Comparison of ENCODE assay signal across 25 cellular contexts in genomic region chr9:98207606-98208005, GRCh38. TPM values are rescaled to one million over a fixed set of nuclear protein-coding genes. Genes with fewer than 3 reads are reported as not detected.
DNase-seq lines count a peak whose midpoint lies in the region; ATAC-seq and TF ChIP-seq lines count a peak whose summit lies in the region.
"Had no signal": no experiment of that assay in that cellular context is flagged by ENCODE, and none has a peak within 500 bp of the region (broad histone marks: within the 10 kb centered on the region; RNA-seq: fewer than 3 reads in every experiment).

No MANE protein-coding gene starts in this region.

- no peaks in the 10 kb centered on the region for H3K27me3 ChIP-seq in BJ (ENCODE audit: control insufficient read depth, insufficient read depth, low read length)
- H3K27me3 ChIP-seq in HCT116 (ENCODE audit: insufficient read depth, low read length), result no peaks in the 10 kb centered on the region
- no peaks in the 10 kb centered on the region for H3K27me3 ChIP-seq in WERI-Rb-1 (ENCODE audit: insufficient read depth, low read depth, severe bottlenecking)
- no peaks in the 10 kb centered on the region for H3K27me3 ChIP-seq in right lobe of liver
- no peaks in the 10 kb centered on the region for H3K27me3 ChIP-seq in left lung
- H3K27me3 ChIP-seq: esophagus muscularis mucosa, neural progenitor cell, transverse colon had no signal

- H3K27ac ChIP-seq in HCT116 (ENCODE audit: low read depth, low read length) (no peak overlapping the region), WERI-Rb-1 (no peak overlapping the region), right lobe of liver (no peak overlapping the region), left lung (no peak overlapping the region)
- H3K27ac ChIP-seq: esophagus muscularis mucosa, neural progenitor cell, psoas muscle, transverse colon had no signal

- no peaks in the 10 kb centered on the region for H4K20me1 ChIP-seq in HCT116 (ENCODE audit: insufficient read depth)

- WGBS in right lobe of liver (ENCODE audit: insufficient coverage, low coverage, low lambda C conversion rate, missing lambda C conversion rate), result 83% methylated on average over 2 of the region's 4 CpGs

- no peak for TF ChIP-seq POLR2A in HCT116 (IDR thresholded peaks at IDR 0.05; ENCODE audit: borderline replicate concordance, extremely low read depth, insufficient read depth, insufficient read length)
- no peak for TF ChIP-seq POLR2A in right lobe of liver (IDR thresholded peaks at IDR 0.05)

- no peak overlapping the region for H3K9ac ChIP-seq in HCT116 (ENCODE audit: low read length)
- H3K9ac ChIP-seq: neural progenitor cell had no signal

- H3K4me1 ChIP-seq in HCT116 (ENCODE audit: control insufficient read depth in 1 of 2, insufficient read depth in 2 of 2, low read length in 2 of 2) (peaks cover 0 to 4% of the 10 kb centered on the region in 2 experiments; a peak in 1 of 4 replicates), right lobe of liver (peaks cover 0 to 17% (median 0%) of the 10 kb centered on the region in 4 donors), left lung (peaks cover 0 to 9% of the 10 kb centered on the region in 2 donors)
- H3K4me1 ChIP-seq: neural progenitor cell had no signal

- in situ Hi-C loops in KBM-7 (cut with MboI; ENCODE audit: low pct_unique_long_range_greater_than_20kb, low sequenced_read_pairs), result no loop called here

- H3K4me3 ChIP-seq in BJ (ENCODE audit: low read depth, low read length) (no peak overlapping the region), HCT116 (replicated peaks in 1 of 2; ENCODE audit: low read depth in 1 of 2, low read length in 2 of 2) (no peak overlapping the region), WERI-Rb-1 (ENCODE audit: low read depth, low read length) (no peak overlapping the region), right lobe of liver (no peak overlapping the region), left lung (no peak overlapping the region)
- H3K4me3 ChIP-seq: esophagus muscularis mucosa, GM12878, neural progenitor cell, psoas muscle, transverse colon had no signal

- CTCF ChIA-PET in BJ (lab: Yijun Ruan, JAX), result interaction anchor here (0.5 to 9.2 kb wide), 12 partner anchors 9 to 284 kb away, joined by 3 to 75 read pairs (median 6); partner anchors contain the start of gene TBC1D2
- CTCF ChIA-PET in HCT116 (lab: Charles Lee), result interaction anchor here (1.5 kb wide), 1 partner anchor 48 kb away, joined by 6 read pairs; the partner anchor contains the start of gene TBC1D2

- no peak overlapping the region for H3K4me2 ChIP-seq in HCT116 (ENCODE audit: low read length)
- H3K4me2 ChIP-seq: neural progenitor cell had no signal

- ATAC-seq in HCT116 (peak; percentile 30; the same call in 1 of the 2 replicates), right lobe of liver (peak; percentile 19 to 50 (median 25)), left lung (no peak)
- ATAC-seq: activated CD8-positive, alpha-beta memory T cell treated with anti-CD3 and anti-CD28 coated beads, Interleukin-2, amount 10 ng/mL, durations not matched to agents 7 days and 5 days; GM12878; psoas muscle; stimulated activated naive CD8-positive, alpha-beta T cell treated with anti-CD3 and anti-CD28 coated beads, Interleukin-15, Interleukin-2, amounts not matched to agents 100 U/mL and 50 U/mL, for 24 hours had no signal

- H3K9me3 ChIP-seq in HCT116 (ENCODE audit: control insufficient read depth in 1 of 2, insufficient read depth in 1 of 2, low read depth in 1 of 2, low read length in 2 of 2) (no peaks in the 10 kb centered on the region), WERI-Rb-1 (ENCODE audit: severe bottlenecking) (no peaks in the 10 kb centered on the region), right lobe of liver (no peaks in the 10 kb centered on the region), left lung (no peaks in the 10 kb centered on the region)
- H3K9me3 ChIP-seq: esophagus muscularis mucosa, psoas muscle, transverse colon had no signal

- POLR2A ChIA-PET in BJ (lab: Charles Lee), result no interaction called here
- POLR2A ChIA-PET in HCT116 (lab: Charles Lee), result no interaction called here

- no TSS peak for BruUV-seq in HCT116 (replicated peaks; lab: Mats Ljungman, UMichigan)

- intact Hi-C loops in HCT116 (cut with micrococcal nuclease), result no loop called here
- intact Hi-C loops in right lobe of liver (cut with DNase I), result loop anchor here in 1 of 2 donors (5.0 kb wide), 1 partner anchor 45 kb away; no protein-coding TSS in a partner anchor
- intact Hi-C loops in left lung (cut with DNase I), result loop anchor here in 1 of 2 donors (5.0 kb wide), 1 partner anchor 55 kb away; no protein-coding TSS in a partner anchor

- H2AFZ ChIP-seq in HCT116 (ENCODE audit: low read depth, low read length, poor library complexity, severe bottlenecking), result no peak overlapping the region
- H2AFZ ChIP-seq: neural progenitor cell had no signal

- DNase-seq in BJ (ENCODE audit: low read depth), result no peak
- no peak for DNase-seq in HCT116 (ENCODE audit: low read depth, low spot score)
- no peak for DNase-seq in WERI-Rb-1
- DNase-seq in right lobe of liver, result no peak
- no peak for DNase-seq in T1000 (lab: John Stamatoyannopoulos, UW)
- no peak for DNase-seq in activated CD4-positive, alpha-beta T cell treated with anti-CD3 and anti-CD28 coated beads for 1 hour
- no peak for DNase-seq in left lung
- DNase-seq in KBM-7, result no peak
- DNase-seq: activated CD4-positive, alpha-beta T cell treated with anti-CD3 and anti-CD28 coated beads for 4 hours; activated CD8-positive, alpha-beta memory T cell treated with anti-CD3 and anti-CD28 coated beads, Interleukin-2, amount 10 ng/mL, durations not matched to agents 7 days and 5 days; AML-193; COR-L47; effector CD4-positive, alpha-beta T cell; NCI-H1417; NCI-H526; SHP77; small intestine; stimulated activated CD4-positive, alpha-beta T cell treated with anti-CD3 and anti-CD28 coated beads, Interleukin-2, amount 100 ng/mL, for 48 hours; stimulated activated naive CD8-positive, alpha-beta T cell treated with anti-CD3 and anti-CD28 coated beads, Interleukin-15, Interleukin-2, amounts not matched to agents 100 U/mL and 50 U/mL, for 24 hours; SW 1271; transverse colon had no signal

- RAD21 ChIA-PET in HCT116 (lab: Charles Lee; ENCODE audit: low non-redundant PET in 1 of 2, low total read pairs in 2 of 2, uncharacterized antibody in 2 of 2, unreplicated experiment in 2 of 2), result no interaction called here

- H3K79me2 ChIP-seq in HCT116 (ENCODE audit: insufficient read depth, low read length), result no peaks in the 10 kb centered on the region

- TF ChIP-seq RAD21 in HCT116 (IDR thresholded peaks at IDR 0.05; ENCODE audit: low read depth), result 0 out of 2 replicates have a peak, but pooled peaks have one; percentile 21

- H3K9me2 ChIP-seq in HCT116 (ENCODE audit: insufficient read depth), result no peaks in the 10 kb centered on the region

- TF ChIP-seq CTCF in BJ (IDR thresholded peaks at IDR 0.05; ENCODE audit: insufficient read depth, low read depth, low read length) (peak; percentile 26; the same call in 1 of the 2 replicates), HCT116 (IDR thresholded peaks at IDR 0.05 in 2 of 3, conservative IDR thresholded peaks at IDR 0.05 in 1 of 3; ENCODE audit: borderline replicate concordance in 1 of 3, insufficient read depth in 1 of 3, low read depth in 2 of 3, low read length in 2 of 3) (peak; percentile 10 to 28 (median 16); a peak in 1 of 6 replicates), WERI-Rb-1 (IDR thresholded peaks at IDR 0.05; ENCODE audit: low read depth, low read length) (peak; percentile 61), right lobe of liver (IDR thresholded peaks at IDR 0.05) (peak in 3 of 4 donors; percentile 25 to 32 (median 30)), left lung (IDR thresholded peaks at IDR 0.05) (no peak)

- H3K36me3 ChIP-seq in BJ (ENCODE audit: control insufficient read depth, insufficient read depth, low read length) (peaks cover 30% of the 10 kb centered on the region), HCT116 (ENCODE audit: control insufficient read depth in 1 of 2, insufficient read depth in 2 of 2, low read length in 2 of 2) (no peaks in the 10 kb centered on the region), WERI-Rb-1 (no peaks in the 10 kb centered on the region; the same call in 1 of the 2 replicates), right lobe of liver (no peaks in the 10 kb centered on the region), left lung (peaks cover 0 to 93% of the 10 kb centered on the region in 2 donors)
- H3K36me3 ChIP-seq: neural progenitor cell, transverse colon had no signal

TF ChIP-seq in HCT116, 20 proteins besides CTCF, POLR2A, EP300 and RAD21 (continues in another document):
- TF ChIP-seq EZH2phosphoT487 (IDR thresholded peaks at IDR 0.05; ENCODE audit: borderline replicate concordance), result no peak
- no peak for TF ChIP-seq TCF7L2 (IDR thresholded peaks at IDR 0.05; ENCODE audit: borderline replicate concordance, extremely low read depth, insufficient read depth, insufficient read length)
- TF ChIP-seq SIN3A (IDR thresholded peaks at IDR 0.05; ENCODE audit: low read depth), result no peak
- TF ChIP-seq FOSL1 (IDR thresholded peaks at IDR 0.05; ENCODE audit: low read depth), result no peak
- TF ChIP-seq ZBTB33 (IDR thresholded peaks at IDR 0.05; ENCODE audit: extremely low read depth, insufficient replicate concordance, low read length), result no peak

RNA-seq across cellular contexts. Expression of gene CORO2A, which starts 15.2 kb away (rescaled TPM):
- polyA plus RNA-seq in BJ (2011; rRNA removed), result 1.2 and 1.5 TPM in 2 replicates
- 1.2 and 1.6 TPM in 2 replicates for polyA minus RNA-seq in BJ (2011; rRNA and poly(A)+ RNA removed)
- 5.7 TPM for total RNA-seq in HCT116 (2021; ENCODE audit: unreplicated experiment)
- 6.3 and 6.9 TPM in 2 replicates for polyA plus RNA-seq in HCT116 (2012)
- 1 to 10 TPM in 5 of 6 experiments, under 1 TPM in 1; 0.67 to 6.2 (median 3.3) TPM for total RNA-seq in right lobe of liver
- total RNA-seq in left lung, result 10 to 100 TPM; 14.9 to 20.4 TPM

RNA-seq across cellular contexts. Expression of gene TBC1D2, which starts 47.8 kb away (rescaled TPM):
- 38.8 and 70.3 TPM in 2 replicates for polyA plus RNA-seq in BJ (2011; rRNA removed)
- polyA minus RNA-seq in BJ (2011; rRNA and poly(A)+ RNA removed), result 39.0 and 56.7 TPM in 2 replicates
- 9.8 TPM for total RNA-seq in HCT116 (2021; ENCODE audit: unreplicated experiment)
- 8.4 and 9.6 TPM in 2 replicates for polyA plus RNA-seq in HCT116 (2012)
- 10 to 100 TPM in 2 of 6 experiments, 1 to 10 TPM in 4; 5.1 to 17.5 (median 9.7) TPM for total RNA-seq in right lobe of liver
- total RNA-seq in left lung, result 100 to 1,000 TPM in 1 of 2 donors, 10 to 100 TPM in 1; 87.4 to 107 TPM

Comparison
In these comparisons a context has a peak if more than half of its experiments do, and no peak if none do; other contexts are left out.
1. CTCF ChIP-seq: peak in BJ (single experiment), HCT116 (3 of 3), WERI-Rb-1 (single experiment) and right lobe of liver (3 of 4); none in left lung (0 of 2).